ENCODE assay signal across 8 cellular contexts in genomic region chr9:133990366-133991210, GRCh38. TPM values are rescaled to one million over a fixed set of nuclear protein-coding genes. Genes with fewer than 3 reads are reported as not detected.
DNase-seq lines count a peak whose midpoint lies in the region; ATAC-seq, FAIRE-seq and TF ChIP-seq lines count a peak whose summit lies in the region.

No MANE protein-coding gene starts in this region.

- no peaks in the 10 kb centered on the region for H3K27me3 ChIP-seq in CD4-positive, CD25-positive, alpha-beta regulatory T cell (ENCODE audit: control insufficient read depth, insufficient read depth, low read length)
- no peaks in the 10 kb centered on the region for H3K27me3 ChIP-seq in small intestine (ENCODE audit: control insufficient read depth in 2 of 2, insufficient read depth in 2 of 2, low read length in 2 of 2)

- H3K27me3 Mint-ChIP-seq in CD4-positive, CD25-positive, alpha-beta regulatory T cell: peaks cover 17% of the 10 kb centered on the region

- H3K36me3 ChIP-seq in CD4-positive, CD25-positive, alpha-beta regulatory T cell (ENCODE audit: control insufficient read depth, insufficient read depth, low read length): no peaks in the 10 kb centered on the region
- no peaks in the 10 kb centered on the region for H3K36me3 ChIP-seq in small intestine (ENCODE audit: control insufficient read depth in 2 of 2, insufficient read depth in 2 of 2, low read length in 2 of 2)

- H3K9me3 Mint-ChIP-seq in CD4-positive, CD25-positive, alpha-beta regulatory T cell: no peaks in the 10 kb centered on the region

- 7 to 27% (median 27%) methylated on average over 29 to 31 of the region's 31 CpGs for WGBS in small intestine, 3 donors

- peaks cover 0 to 10% (median 0%) of the 10 kb centered on the region in 4 donors for H3K4me1 Mint-ChIP-seq in CD4-positive, CD25-positive, alpha-beta regulatory T cell

- no peak for DNase-seq in CD4-positive, CD25-positive, alpha-beta regulatory T cell
- peak; percentile 61 for DNase-seq in HuH-7.5 (ENCODE audit: low spot score)
- DNase-seq in astrocyte of the cerebellum (ENCODE audit: low read depth): no peak
- peak; percentile 45 for DNase-seq in iPS-NIHi7 (ENCODE audit: extremely low spot score)
- DNase-seq in small intestine: peak; percentile 83
- no peak for DNase-seq in activated CD8-positive, alpha-beta memory T cell treated with anti-CD3 and anti-CD28 coated beads, Interleukin-2, amount 50 U/mL, for 4 hours
- no peak for DNase-seq in KG1 (lab: John Stamatoyannopoulos, UW)

- FAIRE-seq in small intestine (lab: Jason Lieb, UNC): no peak

- in situ Hi-C loops in astrocyte of the cerebellum (cut with HindIII; ENCODE audit: low sequenced_read_pairs): no loop called here

- no peaks in the 10 kb centered on the region for H3K36me3 Mint-ChIP-seq in CD4-positive, CD25-positive, alpha-beta regulatory T cell

- H3K4me3 Mint-ChIP-seq in CD4-positive, CD25-positive, alpha-beta regulatory T cell: peak overlapping the region; percentile 62 to 83 (median 75)

- no peak overlapping the region for H3K4me3 ChIP-seq in CD4-positive, CD25-positive, alpha-beta regulatory T cell (ENCODE audit: low read depth, low read length)
- H3K4me3 ChIP-seq in astrocyte of the cerebellum (ENCODE audit: low read depth, low read length) (peak overlapping the region; percentile 69), small intestine (ENCODE audit: low read depth in 1 of 2, low read length in 2 of 2) (peak overlapping the region; percentile 40 to 78)

- H3K27ac ChIP-seq in CD4-positive, CD25-positive, alpha-beta regulatory T cell (ENCODE audit: insufficient read depth, low read length, poor library complexity, severe bottlenecking): no peak overlapping the region
- H3K27ac ChIP-seq in small intestine (ENCODE audit: low read depth in 1 of 2, low read length in 1 of 2): peak overlapping the region; percentile 82 to 99

- H3K27ac Mint-ChIP-seq in CD4-positive, CD25-positive, alpha-beta regulatory T cell: no peak overlapping the region

- TF ChIP-seq CTCF in astrocyte of the cerebellum (IDR thresholded peaks at IDR 0.05; ENCODE audit: low read depth, low read length, missing control alignments): no peak

- ATAC-seq in CD4-positive, CD25-positive, alpha-beta regulatory T cell (ENCODE audit: low read depth in 2 of 2): no peak
- no peak for ATAC-seq in GM18873 (IDR thresholded peaks at IDR 0.05; ENCODE audit: low FRiP score, unreplicated experiment)

- no peaks in the 10 kb centered on the region for H3K9me3 ChIP-seq in CD4-positive, CD25-positive, alpha-beta regulatory T cell (ENCODE audit: control insufficient read depth in 2 of 2, low read length in 2 of 2)
- H3K9me3 ChIP-seq in small intestine (ENCODE audit: control insufficient read depth, low read depth): no peaks in the 10 kb centered on the region

- peaks cover 25% of the 10 kb centered on the region for H3K4me1 ChIP-seq in CD4-positive, CD25-positive, alpha-beta regulatory T cell (ENCODE audit: control insufficient read depth, insufficient read depth, low read length, poor library complexity, severe bottlenecking)
- no peaks in the 10 kb centered on the region for H3K4me1 ChIP-seq in small intestine (ENCODE audit: control insufficient read depth in 2 of 2, insufficient read depth in 1 of 2, low read depth in 1 of 2, low read length in 1 of 2)

RNA-seq across cellular contexts. Expression of gene VAV2, which starts 1.5 kb away (rescaled TPM):
- 0.67 TPM for total RNA-seq in CD4-positive, CD25-positive, alpha-beta regulatory T cell
- under 1 TPM in 3 of 4 donors, not detected in 1; 0.24 to 0.40 (median 0.35) TPM for polyA plus RNA-seq in CD4-positive, CD25-positive, alpha-beta regulatory T cell
- polyA plus RNA-seq in small intestine: 10 to 100 TPM; 26.7 to 40.3 (median 32.2) TPM

RNA-seq across cellular contexts. Expression of gene BRD3OS, which starts 34.7 kb away (rescaled TPM):
- 4.6 TPM for total RNA-seq in CD4-positive, CD25-positive, alpha-beta regulatory T cell
- 10 to 100 TPM; 14.9 to 20.6 (median 17.5) TPM for polyA plus RNA-seq in CD4-positive, CD25-positive, alpha-beta regulatory T cell
- polyA plus RNA-seq in small intestine: 1 to 10 TPM; 2.0 to 4.8 (median 3.5) TPM

Comparison
In these comparisons a context has a peak if more than half of its experiments do, and no peak if none do; other contexts are left out.
1. DNase-seq: peak in HuH-7.5 (single experiment), iPS-NIHi7 (single experiment) and small intestine (single experiment); none in CD4-positive, CD25-positive, alpha-beta regulatory T cell (0 of 3), astrocyte of the cerebellum (single experiment), activated CD8-positive, alpha-beta memory T cell treated with anti-CD3 and anti-CD28 coated beads, Interleukin-2, amount 50 U/mL, for 4 hours (single experiment) and KG1 (single experiment).
2. RNA of gene VAV2, which starts 1.5 kb away (polyA plus RNA-seq): 26.7 to 40.3 TPM in small intestine; 0.24 to 0.40 TPM in CD4-positive, CD25-positive, alpha-beta regulatory T cell; every median in the first group is over 10 times any median in the second.